Comparison of ENCODE assay signal across 1 cellular context in the genomic region with DNA sequence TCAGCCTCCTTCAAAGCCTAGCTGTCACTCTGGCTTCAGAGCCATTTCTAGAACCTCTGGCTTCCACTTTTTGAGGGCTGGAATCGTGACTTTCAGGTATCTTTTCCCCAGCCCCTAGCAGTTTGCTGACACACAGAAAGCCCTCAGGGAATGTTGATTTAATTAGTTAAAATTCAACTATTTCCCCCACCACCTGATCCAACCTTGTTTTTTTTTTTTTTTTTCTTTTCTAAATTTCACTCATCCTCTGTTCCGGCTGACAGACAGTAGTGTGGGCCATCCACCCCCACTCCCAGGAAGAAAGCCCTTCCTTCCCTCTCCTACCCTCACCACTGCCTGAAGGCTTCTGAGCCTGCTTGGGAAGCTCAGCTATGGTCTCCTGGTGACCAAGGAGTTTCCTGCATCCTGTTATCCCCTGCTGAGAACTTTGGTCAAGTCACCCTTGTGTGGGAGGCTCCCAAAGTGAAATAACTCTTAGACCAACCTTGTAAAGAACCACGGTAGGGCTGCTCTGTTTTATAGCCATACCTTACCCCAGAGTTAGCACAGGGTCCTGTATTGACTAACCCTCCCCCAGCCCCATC.
TF ChIP-seq lines count a peak whose summit lies in the region.

No MANE protein-coding gene starts in this region.

TF ChIP-seq in A549, 52 proteins besides CTCF, POLR2A, EP300 and RAD21:
- TF ChIP-seq JUNB (IDR thresholded peaks at IDR 0.05) (no peak), NFE2L2 (conservative IDR thresholded peaks at IDR 0.05; ENCODE audit: low read length) (no peak), HOXA7 (CRISPR knock-in tag; IDR thresholded peaks at IDR 0.05) (no peak), CBX2 (IDR thresholded peaks at IDR 0.05; ENCODE audit: borderline replicate concordance, low read depth) (no peak), CHD4 (IDR thresholded peaks at IDR 0.05; ENCODE audit: borderline replicate concordance) (no peak), TFCP2L1 (CRISPR knock-in tag; IDR thresholded peaks at IDR 0.05) (no peak), RNF2 (IDR thresholded peaks at IDR 0.05; ENCODE audit: borderline replicate concordance, low read depth) (no peak), FOXS1 (CRISPR knock-in tag; IDR thresholded peaks at IDR 0.05) (no peak), HEYL (CRISPR knock-in tag; IDR thresholded peaks at IDR 0.05) (no peak), EHF (CRISPR knock-in tag; IDR thresholded peaks at IDR 0.05) (no peak), HOXB13 (CRISPR knock-in tag; IDR thresholded peaks at IDR 0.05; ENCODE audit: low read depth) (no peak), MAZ (IDR thresholded peaks at IDR 0.05; ENCODE audit: borderline replicate concordance, low read depth, low read length) (no peak), FOSB (CRISPR knock-in tag; IDR thresholded peaks at IDR 0.05) (no peak), NR3C1 (IDR thresholded peaks at IDR 0.05) (no peak), ZC3H11A (IDR thresholded peaks at IDR 0.05) (no peak), POLR2AphosphoS2 (conservative IDR thresholded peaks at IDR 0.05; ENCODE audit: low read length) (no peak), ZNF302 (CRISPR knock-in tag; IDR thresholded peaks at IDR 0.05) (no peak)
- TF ChIP-seq, protein P1, sequence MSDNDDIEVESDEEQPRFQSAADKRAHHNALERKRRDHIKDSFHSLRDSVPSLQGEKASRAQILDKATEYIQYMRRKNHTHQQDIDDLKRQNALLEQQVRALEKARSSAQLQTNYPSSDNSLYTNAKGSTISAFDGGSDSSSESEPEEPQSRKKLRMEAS (IDR thresholded peaks at IDR 0.05), result no peak
- TF ChIP-seq, protein P2, sequence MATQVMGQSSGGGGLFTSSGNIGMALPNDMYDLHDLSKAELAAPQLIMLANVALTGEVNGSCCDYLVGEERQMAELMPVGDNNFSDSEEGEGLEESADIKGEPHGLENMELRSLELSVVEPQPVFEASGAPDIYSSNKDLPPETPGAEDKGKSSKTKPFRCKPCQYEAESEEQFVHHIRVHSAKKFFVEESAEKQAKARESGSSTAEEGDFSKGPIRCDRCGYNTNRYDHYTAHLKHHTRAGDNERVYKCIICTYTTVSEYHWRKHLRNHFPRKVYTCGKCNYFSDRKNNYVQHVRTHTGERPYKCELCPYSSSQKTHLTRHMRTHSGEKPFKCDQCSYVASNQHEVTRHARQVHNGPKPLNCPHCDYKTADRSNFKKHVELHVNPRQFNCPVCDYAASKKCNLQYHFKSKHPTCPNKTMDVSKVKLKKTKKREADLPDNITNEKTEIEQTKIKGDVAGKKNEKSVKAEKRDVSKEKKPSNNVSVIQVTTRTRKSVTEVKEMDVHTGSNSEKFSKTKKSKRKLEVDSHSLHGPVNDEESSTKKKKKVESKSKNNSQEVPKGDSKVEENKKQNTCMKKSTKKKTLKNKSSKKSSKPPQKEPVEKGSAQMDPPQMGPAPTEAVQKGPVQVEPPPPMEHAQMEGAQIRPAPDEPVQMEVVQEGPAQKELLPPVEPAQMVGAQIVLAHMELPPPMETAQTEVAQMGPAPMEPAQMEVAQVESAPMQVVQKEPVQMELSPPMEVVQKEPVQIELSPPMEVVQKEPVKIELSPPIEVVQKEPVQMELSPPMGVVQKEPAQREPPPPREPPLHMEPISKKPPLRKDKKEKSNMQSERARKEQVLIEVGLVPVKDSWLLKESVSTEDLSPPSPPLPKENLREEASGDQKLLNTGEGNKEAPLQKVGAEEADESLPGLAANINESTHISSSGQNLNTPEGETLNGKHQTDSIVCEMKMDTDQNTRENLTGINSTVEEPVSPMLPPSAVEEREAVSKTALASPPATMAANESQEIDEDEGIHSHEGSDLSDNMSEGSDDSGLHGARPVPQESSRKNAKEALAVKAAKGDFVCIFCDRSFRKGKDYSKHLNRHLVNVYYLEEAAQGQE (IDR thresholded peaks at IDR 0.05), result no peak
